In genomic region chr1:21914880-21915640, GRCh38 we compare ENCODE assay signal across 9 cellular contexts. TPM values are rescaled to one million over a fixed set of nuclear protein-coding genes. Genes with fewer than 3 reads are reported as not detected.
A peak's percentile ranks its signal among the peaks of the same experiment; 100 is the strongest.
DNase-seq lines count a peak whose midpoint lies in the region; ATAC-seq and TF ChIP-seq lines count a peak whose summit lies in the region.
"Had no signal": no experiment of that assay in that cellular context is flagged by ENCODE, and none has a peak within 500 bp of the region (broad histone marks: within the 10 kb centered on the region; RNA-seq: fewer than 3 reads in every experiment).

No MANE protein-coding gene starts in this region.

- H3K4me3 ChIP-seq in psoas muscle (no peak overlapping the region), PC-9 (no peak overlapping the region), endodermal cell (ENCODE audit: low read length) (no peak overlapping the region)

- DNase-seq in DMS 273 treated with DMSO at 0.1 percent for 48 hours (lab: John Stamatoyannopoulos, UW) (peak; percentile 59), NCI-H69 (lab: John Stamatoyannopoulos, UW) (peak; percentile 80), fibroblast of gingiva (ENCODE audit: low read depth) (peak; percentile 25), psoas muscle (peak in 1 of 2 donors; percentile 44), hippocampal formation (lab: John Stamatoyannopoulos, UW) (no peak), PC-9 (no peak), endodermal cell (no peak)
- no peak for DNase-seq in activated CD8-positive, alpha-beta memory T cell treated with anti-CD3 and anti-CD28 coated beads, Interleukin-2, amount 10 ng/mL, durations not matched to agents 7 days and 5 days
- DNase-seq: effector CD4-positive, alpha-beta T cell had no signal

- no peaks in the 10 kb centered on the region for H3K9me2 ChIP-seq in PC-9 (ENCODE audit: insufficient read depth)

- H3K27ac Mint-ChIP-seq in activated CD8-positive, alpha-beta memory T cell treated with anti-CD3 and anti-CD28 coated beads, Interleukin-2, amount 10 ng/mL, durations not matched to agents 7 days and 5 days, result no peak overlapping the region
- H3K27ac Mint-ChIP-seq in endodermal cell, result no peak overlapping the region

- H3K79me2 ChIP-seq in PC-9 (ENCODE audit: low read depth), result no peaks in the 10 kb centered on the region

- H3K36me3 Mint-ChIP-seq in activated CD8-positive, alpha-beta memory T cell treated with anti-CD3 and anti-CD28 coated beads, Interleukin-2, amount 10 ng/mL, durations not matched to agents 7 days and 5 days, result no peaks in the 10 kb centered on the region
- H3K36me3 Mint-ChIP-seq in endodermal cell (ENCODE audit: low read depth), result peaks cover 24% of the 10 kb centered on the region

- no peaks in the 10 kb centered on the region for H3K36me3 ChIP-seq in psoas muscle (ENCODE audit: insufficient read depth in 1 of 2, low read depth in 1 of 2)
- no peaks in the 10 kb centered on the region for H3K36me3 ChIP-seq in PC-9 (ENCODE audit: low read depth)
- H3K36me3 ChIP-seq in endodermal cell (ENCODE audit: control insufficient read depth, insufficient read depth, low read length), result peaks cover 30% of the 10 kb centered on the region

- H4K20me1 ChIP-seq in PC-9 (ENCODE audit: insufficient read depth), result no peaks in the 10 kb centered on the region

- no peak overlapping the region for H3K4me3 Mint-ChIP-seq in activated CD8-positive, alpha-beta memory T cell treated with anti-CD3 and anti-CD28 coated beads, Interleukin-2, amount 10 ng/mL, durations not matched to agents 7 days and 5 days
- no peak overlapping the region for H3K4me3 Mint-ChIP-seq in endodermal cell

- no peaks in the 10 kb centered on the region for H3K9me3 Mint-ChIP-seq in activated CD8-positive, alpha-beta memory T cell treated with anti-CD3 and anti-CD28 coated beads, Interleukin-2, amount 10 ng/mL, durations not matched to agents 7 days and 5 days (ENCODE audit: low read depth)
- H3K9me3 Mint-ChIP-seq in endodermal cell, result no peaks in the 10 kb centered on the region

- CTCF ChIA-PET in activated CD8-positive, alpha-beta memory T cell treated with anti-CD3 and anti-CD28 coated beads, Interleukin-2, amount 10 ng/mL, durations not matched to agents 7 days and 5 days (lab: Charles Lee), result no interaction called here
- CTCF ChIA-PET in PC-9 (lab: Charles Lee), result no interaction called here

- POLR2A ChIA-PET in PC-9 (lab: Charles Lee; ENCODE audit: unreplicated experiment), result interaction anchor here (0.5 kb wide), 1 partner anchor 180 kb away, joined by 3 read pairs; no protein-coding TSS in a partner anchor

- no peaks in the 10 kb centered on the region for H3K27me3 Mint-ChIP-seq in activated CD8-positive, alpha-beta memory T cell treated with anti-CD3 and anti-CD28 coated beads, Interleukin-2, amount 10 ng/mL, durations not matched to agents 7 days and 5 days
- no peaks in the 10 kb centered on the region for H3K27me3 Mint-ChIP-seq in endodermal cell (ENCODE audit: insufficient read depth)

- H3K27ac ChIP-seq in psoas muscle (peak overlapping the region; percentile 87), PC-9 (no peak overlapping the region), endodermal cell (ENCODE audit: low read depth, low read length) (no peak overlapping the region)

- H3K4me1 Mint-ChIP-seq in activated CD8-positive, alpha-beta memory T cell treated with anti-CD3 and anti-CD28 coated beads, Interleukin-2, amount 10 ng/mL, durations not matched to agents 7 days and 5 days, result peaks cover 6% of the 10 kb centered on the region
- peaks cover 30% of the 10 kb centered on the region for H3K4me1 Mint-ChIP-seq in endodermal cell

- intact Hi-C loops in psoas muscle (cut with DNase I) (loop anchor here in 1 of 2 donors (2.0 kb wide), 1 partner anchor 20 kb away; no protein-coding TSS in a partner anchor), PC-9 (cut with micrococcal nuclease; ENCODE audit: unreplicated experiment) (no loop called here)

- WGBS in psoas muscle, 3 donors, result 27 to 50% (median 32%) methylated on average over 21 of the region's 21 CpGs
- 85 to 90% methylated on average over 20 to 21 of the region's 21 CpGs for WGBS in endodermal cell (ENCODE audit: insufficient coverage in 1 of 2, insufficient read length in 1 of 2), 2 experiments

- no peak overlapping the region for H3K9ac ChIP-seq in endodermal cell (ENCODE audit: extremely low read depth, low read length, poor library complexity, severe bottlenecking)

- H2AFZ ChIP-seq in PC-9, result no peak overlapping the region

- BruUV-seq in PC-9 (replicated peaks; lab: Mats Ljungman, UMichigan), result no TSS peak

- H3K4me2 ChIP-seq in PC-9, result no peak overlapping the region

- H3K4me1 ChIP-seq in psoas muscle (peaks cover 60% of the 10 kb centered on the region), PC-9 (replicated peaks; ENCODE audit: insufficient read depth) (no peaks in the 10 kb centered on the region), endodermal cell (ENCODE audit: control insufficient read depth, insufficient read depth, low read length) (peaks cover 24% of the 10 kb centered on the region)

- no peaks in the 10 kb centered on the region for H3F3A ChIP-seq in PC-9 (ENCODE audit: insufficient read depth, low read depth)

- no peak for TF ChIP-seq CTCF in psoas muscle (IDR thresholded peaks at IDR 0.05)
- TF ChIP-seq CTCF in PC-9 (conservative IDR thresholded peaks at IDR 0.05), result no peak
- no peak for TF ChIP-seq CTCF in endodermal cell (conservative IDR thresholded peaks at IDR 0.05)

- ATAC-seq in psoas muscle, result no peak
- no peak for ATAC-seq in activated CD8-positive, alpha-beta memory T cell treated with anti-CD3 and anti-CD28 coated beads, Interleukin-2, amount 10 ng/mL, durations not matched to agents 7 days and 5 days

- peaks cover 0 to 2% (median 0%) of the 10 kb centered on the region in 3 donors for H3K27me3 ChIP-seq in psoas muscle (ENCODE audit: insufficient read depth in 3 of 3, low read length in 2 of 3)
- H3K27me3 ChIP-seq in PC-9 (ENCODE audit: insufficient read depth, low read depth), result no peaks in the 10 kb centered on the region
- no peaks in the 10 kb centered on the region for H3K27me3 ChIP-seq in endodermal cell (ENCODE audit: control insufficient read depth, insufficient read depth, low read length, poor library complexity, severe bottlenecking)

- H3K9me3 ChIP-seq in psoas muscle (no peaks in the 10 kb centered on the region), PC-9 (ENCODE audit: insufficient read depth, low read depth) (no peaks in the 10 kb centered on the region), endodermal cell (ENCODE audit: control insufficient read depth, low read length) (no peaks in the 10 kb centered on the region)

RNA-seq across cellular contexts. Expression of gene HSPG2, which starts 22.1 kb away (rescaled TPM):
- total RNA-seq in psoas muscle (100 to 1,000 TPM; 102 to 168 (median 135) TPM), PC-9 (2021) (126 and 157 TPM in 2 replicates), endodermal cell (100 to 1,000 TPM; 222 to 227 TPM)
- 10 to 100 TPM; 24.5 to 74.8 (median 43.8) TPM for polyA plus RNA-seq in psoas muscle
- total RNA-seq in activated CD8-positive, alpha-beta memory T cell treated with anti-CD3 and anti-CD28 coated beads, Interleukin-2, amount 10 ng/mL, durations not matched to agents 7 days and 5 days, result 1 to 10 TPM; 1.0 to 2.5 TPM
- polyA plus RNA-seq in endodermal cell (2013, experiment 1 of 2), result 74.9 TPM
- 76.7 TPM for polyA plus RNA-seq in endodermal cell (2013, experiment 2 of 2)

Comparison
In these comparisons a context has a peak if more than half of its experiments do, and no peak if none do; other contexts are left out.
1. DNase-seq: peak in DMS 273 treated with DMSO at 0.1 percent for 48 hours (single experiment), NCI-H69 (single experiment) and fibroblast of gingiva (single experiment); none in hippocampal formation (0 of 2), activated CD8-positive, alpha-beta memory T cell treated with anti-CD3 and anti-CD28 coated beads, Interleukin-2, amount 10 ng/mL, durations not matched to agents 7 days and 5 days (single experiment), PC-9 (0 of 2) and endodermal cell (single experiment).
2. RNA of gene HSPG2, which starts 22.1 kb away (total RNA-seq): 222 to 227 TPM in endodermal cell, 102 to 168 TPM in psoas muscle and 126 to 157 TPM in PC-9; 1.0 to 2.5 TPM in activated CD8-positive, alpha-beta memory T cell treated with anti-CD3 and anti-CD28 coated beads, Interleukin-2, amount 10 ng/mL, durations not matched to agents 7 days and 5 days; every median in the first group is over 10 times any median in the second.